ENCODE assay signal across 2 cellular contexts in the genomic region with DNA sequence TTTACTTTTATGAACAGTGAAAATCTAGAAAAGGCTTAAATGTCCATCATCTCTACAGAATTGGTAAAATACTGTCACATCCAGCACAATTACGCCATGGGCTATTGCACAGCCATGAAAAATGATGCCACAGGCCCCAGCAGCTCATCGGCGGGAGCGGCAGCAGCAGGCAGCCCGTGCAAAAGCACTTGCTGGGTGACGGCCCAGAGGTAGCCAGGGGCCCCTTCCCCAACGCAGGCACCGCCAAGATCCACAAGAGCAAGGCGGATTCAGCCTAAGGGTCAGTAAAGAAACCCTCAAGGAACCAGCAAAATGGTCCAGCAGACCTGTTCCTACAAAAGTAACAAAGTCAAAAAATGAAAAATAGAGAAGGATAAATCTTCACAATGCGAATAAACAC.
TF ChIP-seq lines count a peak whose summit lies in the region.

No MANE protein-coding gene starts in this region.

TF ChIP-seq in GM23338, 12 proteins besides CTCF, POLR2A, EP300 and RAD21:
- TF ChIP-seq, protein P1, sequence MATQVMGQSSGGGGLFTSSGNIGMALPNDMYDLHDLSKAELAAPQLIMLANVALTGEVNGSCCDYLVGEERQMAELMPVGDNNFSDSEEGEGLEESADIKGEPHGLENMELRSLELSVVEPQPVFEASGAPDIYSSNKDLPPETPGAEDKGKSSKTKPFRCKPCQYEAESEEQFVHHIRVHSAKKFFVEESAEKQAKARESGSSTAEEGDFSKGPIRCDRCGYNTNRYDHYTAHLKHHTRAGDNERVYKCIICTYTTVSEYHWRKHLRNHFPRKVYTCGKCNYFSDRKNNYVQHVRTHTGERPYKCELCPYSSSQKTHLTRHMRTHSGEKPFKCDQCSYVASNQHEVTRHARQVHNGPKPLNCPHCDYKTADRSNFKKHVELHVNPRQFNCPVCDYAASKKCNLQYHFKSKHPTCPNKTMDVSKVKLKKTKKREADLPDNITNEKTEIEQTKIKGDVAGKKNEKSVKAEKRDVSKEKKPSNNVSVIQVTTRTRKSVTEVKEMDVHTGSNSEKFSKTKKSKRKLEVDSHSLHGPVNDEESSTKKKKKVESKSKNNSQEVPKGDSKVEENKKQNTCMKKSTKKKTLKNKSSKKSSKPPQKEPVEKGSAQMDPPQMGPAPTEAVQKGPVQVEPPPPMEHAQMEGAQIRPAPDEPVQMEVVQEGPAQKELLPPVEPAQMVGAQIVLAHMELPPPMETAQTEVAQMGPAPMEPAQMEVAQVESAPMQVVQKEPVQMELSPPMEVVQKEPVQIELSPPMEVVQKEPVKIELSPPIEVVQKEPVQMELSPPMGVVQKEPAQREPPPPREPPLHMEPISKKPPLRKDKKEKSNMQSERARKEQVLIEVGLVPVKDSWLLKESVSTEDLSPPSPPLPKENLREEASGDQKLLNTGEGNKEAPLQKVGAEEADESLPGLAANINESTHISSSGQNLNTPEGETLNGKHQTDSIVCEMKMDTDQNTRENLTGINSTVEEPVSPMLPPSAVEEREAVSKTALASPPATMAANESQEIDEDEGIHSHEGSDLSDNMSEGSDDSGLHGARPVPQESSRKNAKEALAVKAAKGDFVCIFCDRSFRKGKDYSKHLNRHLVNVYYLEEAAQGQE (IDR thresholded peaks at IDR 0.05; ENCODE audit: unreplicated experiment) = no peak
- TF ChIP-seq EZH2phosphoT487 (IDR thresholded peaks at IDR 0.05; ENCODE audit: unreplicated experiment) = no peak
- TF ChIP-seq NANOG (IDR thresholded peaks at IDR 0.05; ENCODE audit: borderline replicate concordance) = no peak
- no peak for TF ChIP-seq POLR2AphosphoS5 (IDR thresholded peaks at IDR 0.05; ENCODE audit: low read depth)
- no peak for TF ChIP-seq JUNB (IDR thresholded peaks at IDR 0.05; ENCODE audit: unreplicated experiment)
- TF ChIP-seq, protein P2, sequence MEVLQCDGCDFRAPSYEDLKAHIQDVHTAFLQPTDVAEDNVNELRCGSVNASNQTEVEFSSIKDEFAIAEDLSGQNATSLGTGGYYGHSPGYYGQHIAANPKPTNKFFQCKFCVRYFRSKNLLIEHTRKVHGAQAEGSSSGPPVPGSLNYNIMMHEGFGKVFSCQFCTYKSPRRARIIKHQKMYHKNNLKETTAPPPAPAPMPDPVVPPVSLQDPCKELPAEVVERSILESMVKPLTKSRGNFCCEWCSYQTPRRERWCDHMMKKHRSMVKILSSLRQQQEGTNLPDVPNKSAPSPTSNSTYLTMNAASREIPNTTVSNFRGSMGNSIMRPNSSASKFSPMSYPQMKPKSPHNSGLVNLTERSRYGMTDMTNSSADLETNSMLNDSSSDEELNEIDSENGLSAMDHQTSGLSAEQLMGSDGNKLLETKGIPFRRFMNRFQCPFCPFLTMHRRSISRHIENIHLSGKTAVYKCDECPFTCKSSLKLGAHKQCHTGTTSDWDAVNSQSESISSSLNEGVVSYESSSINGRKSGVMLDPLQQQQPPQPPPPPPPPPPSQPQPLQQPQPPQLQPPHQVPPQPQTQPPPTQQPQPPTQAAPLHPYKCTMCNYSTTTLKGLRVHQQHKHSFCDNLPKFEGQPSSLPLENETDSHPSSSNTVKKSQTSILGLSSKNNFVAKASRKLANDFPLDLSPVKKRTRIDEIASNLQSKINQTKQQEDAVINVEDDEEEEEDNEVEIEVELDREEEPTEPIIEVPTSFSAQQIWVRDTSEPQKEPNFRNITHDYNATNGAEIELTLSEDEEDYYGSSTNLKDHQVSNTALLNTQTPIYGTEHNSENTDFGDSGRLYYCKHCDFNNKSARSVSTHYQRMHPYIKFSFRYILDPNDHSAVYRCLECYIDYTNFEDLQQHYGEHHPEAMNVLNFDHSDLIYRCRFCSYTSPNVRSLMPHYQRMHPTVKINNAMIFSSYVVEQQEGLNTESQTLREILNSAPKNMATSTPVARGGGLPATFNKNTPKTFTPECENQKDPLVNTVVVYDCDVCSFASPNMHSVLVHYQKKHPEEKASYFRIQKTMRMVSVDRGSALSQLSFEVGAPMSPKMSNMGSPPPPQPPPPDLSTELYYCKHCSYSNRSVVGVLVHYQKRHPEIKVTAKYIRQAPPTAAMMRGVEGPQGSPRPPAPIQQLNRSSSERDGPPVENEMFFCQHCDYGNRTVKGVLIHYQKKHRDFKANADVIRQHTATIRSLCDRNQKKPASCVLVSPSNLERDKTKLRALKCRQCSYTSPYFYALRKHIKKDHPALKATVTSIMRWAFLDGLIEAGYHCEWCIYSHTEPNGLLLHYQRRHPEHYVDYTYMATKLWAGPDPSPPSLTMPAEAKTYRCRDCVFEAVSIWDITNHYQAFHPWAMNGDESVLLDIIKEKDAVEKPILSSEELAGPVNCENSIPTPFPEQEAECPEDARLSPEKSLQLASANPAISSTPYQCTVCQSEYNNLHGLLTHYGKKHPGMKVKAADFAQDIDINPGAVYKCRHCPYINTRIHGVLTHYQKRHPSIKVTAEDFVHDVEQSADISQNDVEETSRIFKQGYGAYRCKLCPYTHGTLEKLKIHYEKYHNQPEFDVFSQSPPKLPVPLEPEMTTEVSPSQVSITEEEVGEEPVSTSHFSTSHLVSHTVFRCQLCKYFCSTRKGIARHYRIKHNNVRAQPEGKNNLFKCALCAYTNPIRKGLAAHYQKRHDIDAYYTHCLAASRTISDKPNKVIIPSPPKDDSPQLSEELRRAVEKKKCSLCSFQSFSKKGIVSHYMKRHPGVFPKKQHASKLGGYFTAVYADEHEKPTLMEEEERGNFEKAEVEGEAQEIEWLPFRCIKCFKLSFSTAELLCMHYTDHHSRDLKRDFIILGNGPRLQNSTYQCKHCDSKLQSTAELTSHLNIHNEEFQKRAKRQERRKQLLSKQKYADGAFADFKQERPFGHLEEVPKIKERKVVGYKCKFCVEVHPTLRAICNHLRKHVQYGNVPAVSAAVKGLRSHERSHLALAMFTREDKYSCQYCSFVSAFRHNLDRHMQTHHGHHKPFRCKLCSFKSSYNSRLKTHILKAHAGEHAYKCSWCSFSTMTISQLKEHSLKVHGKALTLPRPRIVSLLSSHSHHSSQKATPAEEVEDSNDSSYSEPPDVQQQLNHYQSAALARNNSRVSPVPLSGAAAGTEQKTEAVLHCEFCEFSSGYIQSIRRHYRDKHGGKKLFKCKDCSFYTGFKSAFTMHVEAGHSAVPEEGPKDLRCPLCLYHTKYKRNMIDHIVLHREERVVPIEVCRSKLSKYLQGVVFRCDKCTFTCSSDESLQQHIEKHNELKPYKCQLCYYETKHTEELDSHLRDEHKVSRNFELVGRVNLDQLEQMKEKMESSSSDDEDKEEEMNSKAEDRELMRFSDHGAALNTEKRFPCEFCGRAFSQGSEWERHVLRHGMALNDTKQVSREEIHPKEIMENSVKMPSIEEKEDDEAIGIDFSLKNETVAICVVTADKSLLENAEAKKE (CRISPR knock-in tag; IDR thresholded peaks at IDR 0.05) = no peak
- TF ChIP-seq ZNF114 (CRISPR knock-in tag; IDR thresholded peaks at IDR 0.05) = no peak

TF ChIP-seq in WTC11, 78 proteins besides CTCF, POLR2A, EP300 and RAD21 (continued from another document):
- TF ChIP-seq, protein P3, sequence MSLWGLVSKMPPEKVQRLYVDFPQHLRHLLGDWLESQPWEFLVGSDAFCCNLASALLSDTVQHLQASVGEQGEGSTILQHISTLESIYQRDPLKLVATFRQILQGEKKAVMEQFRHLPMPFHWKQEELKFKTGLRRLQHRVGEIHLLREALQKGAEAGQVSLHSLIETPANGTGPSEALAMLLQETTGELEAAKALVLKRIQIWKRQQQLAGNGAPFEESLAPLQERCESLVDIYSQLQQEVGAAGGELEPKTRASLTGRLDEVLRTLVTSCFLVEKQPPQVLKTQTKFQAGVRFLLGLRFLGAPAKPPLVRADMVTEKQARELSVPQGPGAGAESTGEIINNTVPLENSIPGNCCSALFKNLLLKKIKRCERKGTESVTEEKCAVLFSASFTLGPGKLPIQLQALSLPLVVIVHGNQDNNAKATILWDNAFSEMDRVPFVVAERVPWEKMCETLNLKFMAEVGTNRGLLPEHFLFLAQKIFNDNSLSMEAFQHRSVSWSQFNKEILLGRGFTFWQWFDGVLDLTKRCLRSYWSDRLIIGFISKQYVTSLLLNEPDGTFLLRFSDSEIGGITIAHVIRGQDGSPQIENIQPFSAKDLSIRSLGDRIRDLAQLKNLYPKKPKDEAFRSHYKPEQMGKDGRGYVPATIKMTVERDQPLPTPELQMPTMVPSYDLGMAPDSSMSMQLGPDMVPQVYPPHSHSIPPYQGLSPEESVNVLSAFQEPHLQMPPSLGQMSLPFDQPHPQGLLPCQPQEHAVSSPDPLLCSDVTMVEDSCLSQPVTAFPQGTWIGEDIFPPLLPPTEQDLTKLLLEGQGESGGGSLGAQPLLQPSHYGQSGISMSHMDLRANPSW (CRISPR knock-in tag; conservative IDR thresholded peaks at IDR 0.05; ENCODE audit: low read depth) = no peak
- TF ChIP-seq ZNF671 (CRISPR knock-in tag; IDR thresholded peaks at IDR 0.05) (no peak), ESRRA (CRISPR knock-in tag; IDR thresholded peaks at IDR 0.05; ENCODE audit: borderline replicate concordance) (no peak)
